Comparison of ENCODE assay signal across 17 cellular contexts in genomic region chr7:128839751-128840177, GRCh38. TPM values are rescaled to one million over a fixed set of nuclear protein-coding genes. Genes with fewer than 3 reads are reported as not detected.
DNase-seq lines count a peak whose midpoint lies in the region; ATAC-seq and TF ChIP-seq lines count a peak whose summit lies in the region.
"Had no signal": no experiment of that assay in that cellular context is flagged by ENCODE, and none has a peak within 500 bp of the region (broad histone marks: within the 10 kb centered on the region; RNA-seq: fewer than 3 reads in every experiment).

No MANE protein-coding gene starts in this region.

- H3K27ac Mint-ChIP-seq in HFFc6: 0 out of 2 replicates have a peak overlapping the region, but pooled peaks have one; percentile 36
- H3K27ac Mint-ChIP-seq in mesothelial cell of epicardium: no peak overlapping the region
- H3K27ac Mint-ChIP-seq: CD8-positive, alpha-beta memory T cell had no signal

- no peaks in the 10 kb centered on the region for H3K27me3 ChIP-seq in dorsolateral prefrontal cortex
- H3K27me3 ChIP-seq in stomach smooth muscle (ENCODE audit: control insufficient read depth in 1 of 2, insufficient read depth in 2 of 2, low read length in 2 of 2): no peaks in the 10 kb centered on the region
- no peaks in the 10 kb centered on the region for H3K27me3 ChIP-seq in osteoblast (ENCODE audit: insufficient read depth, low read length)
- no peaks in the 10 kb centered on the region for H3K27me3 ChIP-seq in BE2C

- TF ChIP-seq CTCF in HFFc6 (IDR thresholded peaks at IDR 0.05): no peak
- no peak for TF ChIP-seq CTCF in dorsolateral prefrontal cortex (IDR thresholded peaks at IDR 0.05 in 54 of 56, conservative IDR thresholded peaks at IDR 0.05 in 2 of 56; ENCODE audit: low read depth in 1 of 56, partially characterized antibody in 56 of 56)
- no peak for TF ChIP-seq CTCF in osteoblast (IDR thresholded peaks at IDR 0.05; ENCODE audit: extremely low read depth, low read depth, low read length)
- no peak for TF ChIP-seq CTCF in BE2C (IDR thresholded peaks at IDR 0.05; ENCODE audit: low read depth, low read length)
- TF ChIP-seq CTCF in mesothelial cell of epicardium (IDR thresholded peaks at IDR 0.05; ENCODE audit: unreplicated experiment): no peak

- H3K9me3 Mint-ChIP-seq in HFFc6 (no peaks in the 10 kb centered on the region), mesothelial cell of epicardium (no peaks in the 10 kb centered on the region)
- H3K9me3 Mint-ChIP-seq: CD8-positive, alpha-beta memory T cell had no signal

- H3K36me3 Mint-ChIP-seq in HFFc6 (ENCODE audit: low read depth) (peaks cover 23% of the 10 kb centered on the region), mesothelial cell of epicardium (peaks cover 23% of the 10 kb centered on the region)
- H3K36me3 Mint-ChIP-seq: CD8-positive, alpha-beta memory T cell had no signal

- no peak overlapping the region for H3K4me3 ChIP-seq in dorsolateral prefrontal cortex
- H3K4me3 ChIP-seq in stomach smooth muscle (ENCODE audit: low read length in 2 of 2): no peak overlapping the region
- H3K4me3 ChIP-seq in osteoblast (ENCODE audit: insufficient read depth, low read length): no peak overlapping the region
- no peak overlapping the region for H3K4me3 ChIP-seq in BE2C (ENCODE audit: low read depth, low read length)

- H4K20me1 ChIP-seq in osteoblast (ENCODE audit: insufficient read depth, low read length): peaks cover 88% of the 10 kb centered on the region

- H3K79me2 ChIP-seq in osteoblast (ENCODE audit: insufficient read depth, low read length): peaks cover 56% of the 10 kb centered on the region

- H3K4me3 Mint-ChIP-seq in HFFc6: no peak overlapping the region
- H3K4me3 Mint-ChIP-seq in mesothelial cell of epicardium: no peak overlapping the region
- H3K4me3 Mint-ChIP-seq: CD8-positive, alpha-beta memory T cell had no signal

- no peak for DNase-seq in HFFc6
- peak in 1 of 10 donors; percentile 33 for DNase-seq in dorsolateral prefrontal cortex
- no peak for DNase-seq in left colon
- no peak for DNase-seq in osteoblast (ENCODE audit: insufficient read length, low spot score, missing footprints)
- DNase-seq in BE2C: no peak
- no peak for DNase-seq in mesothelial cell of epicardium (ENCODE audit: low spot score in 2 of 2, unreplicated experiment in 2 of 2)
- DNase-seq: C1 segment of cervical spinal cord; CD8-positive, alpha-beta memory T cell; DMS53; GOT3; NCI-H1105 treated with DMSO at 0.1 percent for 48 hours; NCI-H1694; NCI-H2081 treated with DMSO at 0.1 percent for 48 hours; NCI-H748 treated with DMSO at 0.1 percent for 48 hours; NK-92 treated with Interleukin-12 subunit alpha and Interleukin-12 subunit beta, amount 100 ng/mL, for 24 hours; SHP77 treated with DMSO at 0.1 percent for 48 hours had no signal

- ATAC-seq in left colon: peak; percentile 20

- H3K27ac ChIP-seq in dorsolateral prefrontal cortex (peak overlapping the region in 32 of 59 donors; percentile 0 to 99 (median 84)), stomach smooth muscle (ENCODE audit: low read length) (peak overlapping the region; percentile 83), osteoblast (ENCODE audit: low read depth, low read length) (no peak overlapping the region)

- intact Hi-C loops in dorsolateral prefrontal cortex (cut with DNase I): loop anchor here in 1 of 2 donors (2.0 to 5.0 kb wide), 2 partner anchors 15 to 97 kb away; no protein-coding TSS in a partner anchor
- intact Hi-C loops in left colon (cut with DNase I, micrococcal nuclease): loop anchor here in 1 of 2 donors (5.0 kb wide), 1 partner anchor 47 kb away; the partner anchor contains the start of gene CCDC136

- H2AFZ ChIP-seq in osteoblast (ENCODE audit: low read length): no peak overlapping the region

- no peak overlapping the region for H3K9ac ChIP-seq in stomach smooth muscle (ENCODE audit: low read length in 2 of 2)

- H3K4me1 ChIP-seq in stomach smooth muscle (ENCODE audit: control insufficient read depth, insufficient read depth, low read length) (peaks cover 41% of the 10 kb centered on the region), osteoblast (ENCODE audit: insufficient read depth, low read length) (peaks cover 25% of the 10 kb centered on the region), BE2C (peaks cover 6% of the 10 kb centered on the region)

- H3K27me3 Mint-ChIP-seq in HFFc6 (ENCODE audit: insufficient read depth) (peaks cover 6% of the 10 kb centered on the region), mesothelial cell of epicardium (ENCODE audit: low read depth) (no peaks in the 10 kb centered on the region)
- H3K27me3 Mint-ChIP-seq: CD8-positive, alpha-beta memory T cell had no signal

- H3K9me3 ChIP-seq in stomach smooth muscle (ENCODE audit: control insufficient read depth in 2 of 2, low read length in 2 of 2) (no peaks in the 10 kb centered on the region), osteoblast (ENCODE audit: low read depth, low read length) (no peaks in the 10 kb centered on the region), BE2C (no peaks in the 10 kb centered on the region)

- H3K4me1 Mint-ChIP-seq in HFFc6 (ENCODE audit: low read depth) (peaks cover 17% of the 10 kb centered on the region), mesothelial cell of epicardium (peaks cover 2% of the 10 kb centered on the region)

- H3K36me3 ChIP-seq in stomach smooth muscle (ENCODE audit: control insufficient read depth in 2 of 2, insufficient read depth in 2 of 2, low read length in 2 of 2) (peaks cover 84 to 85% of the 10 kb centered on the region in 2 donors), osteoblast (ENCODE audit: insufficient read depth, low read length) (peaks cover 96% of the 10 kb centered on the region), BE2C (peaks cover 38% of the 10 kb centered on the region)

- no peak overlapping the region for H3K4me2 ChIP-seq in osteoblast (ENCODE audit: insufficient read depth, low read length)

RNA-seq across cellular contexts. Expression of gene FLNC, which starts 9.6 kb away (rescaled TPM):
- 100 to 1,000 TPM; 492 to 540 (median 512) TPM for total RNA-seq in HFFc6 (2021; fragmentation: NEBNext Ultra II Directional; extraction: Animal tissue kit (Norgen Biotek cat#: 25700))
- total RNA-seq in dorsolateral prefrontal cortex (10 to 100 TPM in 70 of 120 experiments, 1 to 10 TPM in 50; 4.1 to 35.8 (median 10.9) TPM), left colon (10 to 100 TPM in 1 of 2 donors, 1 to 10 TPM in 1; 2.4 to 41.4 TPM), osteoblast (93.7 and 130 TPM in 2 replicates), mesothelial cell of epicardium (176 to 188 TPM (median 184 TPM) in 3 replicates)
- polyA plus RNA-seq in BE2C (2012; ENCODE audit: insufficient read depth, insufficient read length, low read depth): 79.3 TPM
- total RNA-seq: CD8-positive, alpha-beta memory T cell had no signal
- polyA plus RNA-seq: CD8-positive, alpha-beta memory T cell had no signal

RNA-seq across cellular contexts. Expression of gene ATP6V1F, which starts 22.9 kb away (rescaled TPM):
- 100 to 1,000 TPM; 179 to 212 (median 193) TPM for total RNA-seq in HFFc6 (2021; fragmentation: NEBNext Ultra II Directional; extraction: Animal tissue kit (Norgen Biotek cat#: 25700))
- total RNA-seq in dorsolateral prefrontal cortex (100 to 1,000 TPM; 118 to 295 (median 219) TPM), left colon (10 to 100 TPM; 65.8 to 78.5 TPM), osteoblast (91.9 and 95.2 TPM in 2 replicates), mesothelial cell of epicardium (122 to 123 TPM (median 122 TPM) in 3 replicates)
- 748 TPM for polyA plus RNA-seq in BE2C (2012; ENCODE audit: insufficient read depth, insufficient read length, low read depth)

RNA-seq across cellular contexts. Expression of gene CCDC136, which starts 48.0 kb away (rescaled TPM):
- total RNA-seq in HFFc6 (2021; fragmentation: NEBNext Ultra II Directional; extraction: Animal tissue kit (Norgen Biotek cat#: 25700)): 10 to 100 TPM in 4 of 6 experiments, 1 to 10 TPM in 2; 7.4 to 16.5 (median 13.7) TPM
- total RNA-seq in dorsolateral prefrontal cortex: 100 to 1,000 TPM in 65 of 120 experiments, 10 to 100 TPM in 55; 53.0 to 145 (median 101) TPM
- 1 to 10 TPM; 1.5 to 5.6 TPM for total RNA-seq in left colon
- 7.2 and 10.0 TPM in 2 replicates for total RNA-seq in osteoblast
- polyA plus RNA-seq in BE2C (2012; ENCODE audit: insufficient read depth, insufficient read length, low read depth): 90.5 TPM
- 34.6 to 39.1 TPM (median 34.8 TPM) in 3 replicates for total RNA-seq in mesothelial cell of epicardium
